In the genomic region with DNA sequence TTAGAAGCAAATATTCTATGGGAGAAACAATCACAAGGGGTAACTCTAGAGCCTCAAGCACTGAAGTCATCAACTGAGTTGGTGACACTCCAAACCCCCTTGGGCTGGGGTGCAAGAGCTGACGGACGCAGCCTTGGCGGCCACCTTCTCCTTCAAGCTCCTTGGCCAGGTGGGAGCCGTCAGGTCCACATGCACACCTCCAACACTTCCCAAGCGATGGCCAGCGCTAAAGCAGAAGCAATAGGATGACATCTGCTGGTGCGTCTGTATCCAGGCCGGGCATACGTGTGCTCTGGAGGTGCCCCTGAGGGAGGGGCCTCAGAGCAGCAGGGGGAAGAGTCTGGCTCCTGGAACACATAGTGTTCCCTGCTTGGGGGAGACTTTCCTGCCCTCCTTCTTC, we compare ENCODE assay signal across 30 cellular contexts. TPM values are rescaled to one million over a fixed set of nuclear protein-coding genes. Genes with fewer than 3 reads are reported as not detected.
DNase-seq lines count a peak whose midpoint lies in the region; ATAC-seq, FAIRE-seq and TF ChIP-seq lines count a peak whose summit lies in the region.
"Had no signal": no experiment of that assay in that cellular context is flagged by ENCODE, and none has a peak within 500 bp of the region (broad histone marks: within the 10 kb centered on the region; RNA-seq: fewer than 3 reads in every experiment).

No MANE protein-coding gene starts in this region.

- TF ChIP-seq CTCF in WTC11 (IDR thresholded peaks at IDR 0.05): no peak
- peak; percentile 48 for TF ChIP-seq CTCF in HepG2 (CRISPR knock-in tag; IDR thresholded peaks at IDR 0.05)

- no TSS peak for BruUV-seq in HepG2 (replicated peaks; lab: Mats Ljungman, UMichigan)

- H3K9me3 ChIP-seq in HepG2 (ENCODE audit: low read length): no peaks in the 10 kb centered on the region
- H3K9me3 ChIP-seq: adrenal gland, HAP-1, heart right ventricle, right atrium auricular region, SJCRH30, stomach, tibial nerve had no signal

- 62% methylated on average over 9 of the region's 9 CpGs for WGBS in HepG2 (ENCODE audit: low lambda C conversion rate)

- no peak overlapping the region; the same call in 1 of the 2 replicates for H3K4me2 ChIP-seq in HepG2 (ENCODE audit: low read depth, low read length)

- no peak for TF ChIP-seq POLR2A in HepG2 (IDR thresholded peaks at IDR 0.05; ENCODE audit: insufficient read depth in 1 of 2, low read depth in 2 of 2, low read length in 2 of 2)

- H3K27ac Mint-ChIP-seq in WTC11: no peak overlapping the region
- peak overlapping the region; percentile 63 for H3K27ac Mint-ChIP-seq in stimulated activated effector memory CD8-positive, alpha-beta T cell treated with anti-CD3 and anti-CD28 coated beads, Interleukin-12 subunit alpha, Interleukin-12 subunit beta, amount 100 ng/mL, for 72 hours
- H3K27ac Mint-ChIP-seq: activated T-helper 1 cell treated with anti-CD3 and anti-CD28 coated beads, Interleukin-12 subunit alpha, Interleukin-12 subunit beta, Interleukin-2, Interleukin-4 antibody, amounts not matched to agents 30 ng/mL and 10 ng/mL and 1 ng/mL, durations not matched to agents 14 hours and 24 hours and 36 hours; memory B cell; naive B cell had no signal

- H3K79me2 ChIP-seq in HepG2 (ENCODE audit: insufficient read depth, low read length): no peaks in the 10 kb centered on the region

- no peak overlapping the region for H2AFZ ChIP-seq in HepG2 (ENCODE audit: low read length)

- ATAC-seq in WTC11: peak; percentile 55
- ATAC-seq in HepG2: peak; percentile 45
- ATAC-seq in stimulated activated effector memory CD8-positive, alpha-beta T cell treated with anti-CD3 and anti-CD28 coated beads, Interleukin-12 subunit alpha, Interleukin-12 subunit beta, amount 100 ng/mL, for 72 hours: no peak
- no peak for ATAC-seq in GM21515 (IDR thresholded peaks at IDR 0.05; ENCODE audit: unreplicated experiment)
- no peak for ATAC-seq in HG03097 (IDR thresholded peaks at IDR 0.05; ENCODE audit: low FRiP score, unreplicated experiment)
- ATAC-seq: heart right ventricle had no signal

- H3K4me3 Mint-ChIP-seq in WTC11: no peak overlapping the region
- H3K4me3 Mint-ChIP-seq in stimulated activated effector memory CD8-positive, alpha-beta T cell treated with anti-CD3 and anti-CD28 coated beads, Interleukin-12 subunit alpha, Interleukin-12 subunit beta, amount 100 ng/mL, for 72 hours: no peak overlapping the region
- H3K4me3 Mint-ChIP-seq: activated T-helper 1 cell treated with anti-CD3 and anti-CD28 coated beads, Interleukin-12 subunit alpha, Interleukin-12 subunit beta, Interleukin-2, Interleukin-4 antibody, amounts not matched to agents 30 ng/mL and 10 ng/mL and 1 ng/mL, durations not matched to agents 14 hours and 24 hours and 36 hours; memory B cell; naive B cell had no signal

- TF ChIP-seq RAD21 in HepG2 (CRISPR knock-in tag; IDR thresholded peaks at IDR 0.05): 0 out of 2 replicates have a peak, but pooled peaks have one; percentile 8

- peaks cover 32% of the 10 kb centered on the region for H3K4me1 Mint-ChIP-seq in WTC11
- H3K4me1 Mint-ChIP-seq in stimulated activated effector memory CD8-positive, alpha-beta T cell treated with anti-CD3 and anti-CD28 coated beads, Interleukin-12 subunit alpha, Interleukin-12 subunit beta, amount 100 ng/mL, for 72 hours: peaks cover 7% of the 10 kb centered on the region
- H3K4me1 Mint-ChIP-seq: memory B cell had no signal

- H3K27me3 ChIP-seq in HepG2 (ENCODE audit: control insufficient read depth in 1 of 2, insufficient read depth in 2 of 2, low read length in 2 of 2): peaks cover 0 to 17% of the 10 kb centered on the region in 2 experiments; a peak in 3 of 5 replicates
- H3K27me3 ChIP-seq: adrenal gland, brain microvascular endothelial cell, heart right ventricle, right atrium auricular region, SJCRH30, stomach, tibial nerve had no signal

- H3K27ac ChIP-seq in HepG2 (ENCODE audit: extremely low read length, insufficient read depth, low read length): no peak overlapping the region
- H3K27ac ChIP-seq: adrenal gland, brain microvascular endothelial cell, heart right ventricle, right atrium auricular region, SJCRH30 had no signal

- H3K4me1 ChIP-seq in HepG2 (ENCODE audit: insufficient read depth, low read length): peaks cover 11% of the 10 kb centered on the region
- H3K4me1 ChIP-seq: adrenal gland, HAP-1, right atrium auricular region had no signal

- intact Hi-C loops in HepG2 (cut with micrococcal nuclease; ENCODE audit: unreplicated experiment): loop anchor here (1.0 kb wide), 1 partner anchor 32 kb away; no protein-coding TSS in a partner anchor

- H3K36me3 Mint-ChIP-seq in WTC11: no peaks in the 10 kb centered on the region
- H3K36me3 Mint-ChIP-seq in stimulated activated effector memory CD8-positive, alpha-beta T cell treated with anti-CD3 and anti-CD28 coated beads, Interleukin-12 subunit alpha, Interleukin-12 subunit beta, amount 100 ng/mL, for 72 hours: peaks cover 16% of the 10 kb centered on the region
- H3K36me3 Mint-ChIP-seq: memory B cell, naive B cell had no signal

- POLR2A ChIA-PET in WTC11 (lab: Charles Lee): no interaction called here
- POLR2A ChIA-PET in HepG2 (lab: Yijun Ruan, JAX): interaction anchor here (0.8 kb wide), 1 partner anchor 20 kb away, joined by 3 read pairs; no protein-coding TSS in a partner anchor

- no peaks in the 10 kb centered on the region for H3K36me3 ChIP-seq in HepG2 (replicated peaks in 1 of 2; ENCODE audit: control insufficient read depth in 1 of 2, insufficient read depth in 2 of 2, low read length in 2 of 2)
- H3K36me3 ChIP-seq: adrenal gland, brain microvascular endothelial cell, right atrium auricular region, SJCRH30 had no signal

- no peak overlapping the region for H3K9ac ChIP-seq in HepG2 (ENCODE audit: insufficient read depth, low read depth, low read length)

- H4K20me1 ChIP-seq in HepG2 (ENCODE audit: insufficient read depth, low read length): no peaks in the 10 kb centered on the region

- DNase-seq in activated T-cell treated with anti-CD3 and anti-CD28 coated beads, Interleukin-2, amount 50 U/mL, for 1 hour: peak; percentile 13
- DNase-seq in activated T-cell treated with anti-CD3 and anti-CD28 coated beads for 4 hours: no peak
- DNase-seq in WTC11 (ENCODE audit: low spot score): peak; percentile 16
- DNase-seq in HepG2 (ENCODE audit: low spot score): no peak
- no peak for DNase-seq in stimulated activated effector memory CD8-positive, alpha-beta T cell treated with anti-CD3 and anti-CD28 coated beads, Interleukin-12 subunit alpha, Interleukin-12 subunit beta, amount 100 ng/mL, for 72 hours (ENCODE audit: low spot score in 2 of 2)
- DNase-seq in GDM1 (lab: John Stamatoyannopoulos, UW): no peak
- DNase-seq: activated CD4-positive, CD25-positive, alpha-beta regulatory T cell treated with anti-CD3 and anti-CD28 coated beads, Interleukin-2, amount 50 U/mL, for 72 hours; adrenal gland; AML-193; DMS79 treated with DMSO at 0.1 percent for 48 hours; effector CD4-positive, alpha-beta T cell; heart right ventricle; naive B cell; NCI-H1048; NCI-H187; NCI-H526 treated with DMSO at 0.1 percent for 48 hours; SJCRH30; stomach; T-helper 1 cell had no signal

- FAIRE-seq in HepG2 (lab: Jason Lieb, UNC): no peak
- FAIRE-seq: RCC 7860 had no signal

- no peaks in the 10 kb centered on the region for H3K9me3 Mint-ChIP-seq in WTC11
- no peaks in the 10 kb centered on the region for H3K9me3 Mint-ChIP-seq in stimulated activated effector memory CD8-positive, alpha-beta T cell treated with anti-CD3 and anti-CD28 coated beads, Interleukin-12 subunit alpha, Interleukin-12 subunit beta, amount 100 ng/mL, for 72 hours
- H3K9me3 Mint-ChIP-seq: activated T-helper 1 cell treated with anti-CD3 and anti-CD28 coated beads, Interleukin-12 subunit alpha, Interleukin-12 subunit beta, Interleukin-2, Interleukin-4 antibody, amounts not matched to agents 30 ng/mL and 10 ng/mL and 1 ng/mL, durations not matched to agents 14 hours and 24 hours and 36 hours; memory B cell had no signal

- TF ChIP-seq EP300 in HepG2 (IDR thresholded peaks at IDR 0.05; ENCODE audit: low read depth in 2 of 2, low read length in 2 of 2) (no peak), HepG2 (CRISPR knock-in tag; IDR thresholded peaks at IDR 0.05; ENCODE audit: borderline replicate concordance) (no peak)

- in situ Hi-C loops in HepG2 (cut with HindIII; ENCODE audit: extremely low pct_ligation_motif_present, low pct_unique_long_range_greater_than_20kb): no loop called here

- CTCF ChIA-PET in WTC11 (lab: Charles Lee): interaction anchor here (0.7 to 4.6 kb wide), 24 partner anchors 9 to 153 kb away, joined by 3 to 68 read pairs (median 4); partner anchors contain the start of genes CDK3 and FOXJ1
- CTCF ChIA-PET in HepG2 (lab: Yijun Ruan, JAX; ENCODE audit: low intra/inter-chr PET ratio, low total read pairs): interaction anchor here (1.2 to 4.1 kb wide), 3 partner anchors 28 to 126 kb away, joined by 4 to 20 read pairs (median 11); no protein-coding TSS in a partner anchor

- H3K4me3 ChIP-seq in HepG2 (replicated peaks in 1 of 3; ENCODE audit: insufficient read depth in 1 of 3, low read depth in 2 of 3, low read length in 3 of 3): no peak overlapping the region
- H3K4me3 ChIP-seq: adrenal gland, HAP-1, heart right ventricle, right atrium auricular region, SJCRH30, stomach, tibial nerve had no signal

- no peaks in the 10 kb centered on the region for H3K27me3 Mint-ChIP-seq in WTC11 (ENCODE audit: low read depth)

RNA-seq across cellular contexts. Expression of gene FOXJ1, which starts 12.2 kb away (rescaled TPM):
- total RNA-seq in WTC11 (2021) (6.2 to 11.8 TPM (median 6.8 TPM) in 3 replicates), HepG2 (2016; rRNA removed; fragmentation: Illumina TruSeq; extraction: Trizol) (1.4 and 1.6 TPM in 2 replicates)
- 0.09 and 0.30 TPM in 2 replicates for total RNA-seq in HepG2 (2016; cell fraction: cytosol; rRNA removed; fragmentation: Illumina TruSeq; extraction: Trizol; ENCODE audit: low read depth)
- 1.4 and 1.9 TPM in 2 replicates for total RNA-seq in HepG2 (2016; cell fraction: insoluble cytoplasmic fraction; rRNA removed; fragmentation: Illumina TruSeq; extraction: Trizol)
- total RNA-seq in HepG2 (2016; cell fraction: membrane; rRNA removed; fragmentation: Illumina TruSeq; extraction: Trizol): 0.77 and 0.93 TPM in 2 replicates
- 0.94 and 1.3 TPM in 2 replicates for total RNA-seq in HepG2 (2016; cell fraction: nucleus; rRNA removed; fragmentation: Illumina TruSeq; extraction: Trizol)
- polyA plus RNA-seq in HepG2 (2011; rRNA removed): 0.98 and 1.2 TPM in 2 replicates
- polyA plus RNA-seq in HepG2 (2011; cell fraction: cytosol; rRNA removed): 0.82 and 1.5 TPM in 2 replicates
- 2.8 and 3.7 TPM in 2 replicates for polyA plus RNA-seq in HepG2 (2011; cell fraction: nucleus; rRNA removed)
- 0.66 and 0.96 TPM in 2 replicates for polyA plus RNA-seq in HepG2 (2012)
- 0.31 and 0.45 TPM in 2 replicates for polyA plus RNA-seq in HepG2 (2016; cell fraction: cytosol; fragmentation: Illumina TruSeq; extraction: Trizol; ENCODE audit: low read depth)
- 1.3 and 1.4 TPM in 2 replicates for polyA plus RNA-seq in HepG2 (2016; cell fraction: insoluble cytoplasmic fraction; fragmentation: Illumina TruSeq; extraction: Trizol; ENCODE audit: low read depth)
- polyA plus RNA-seq in HepG2 (2016; cell fraction: membrane; fragmentation: Illumina TruSeq; extraction: Trizol; ENCODE audit: low read depth): 0.61 and 0.62 TPM in 2 replicates
- polyA plus RNA-seq in HepG2 (2016; cell fraction: nucleus; fragmentation: Illumina TruSeq; extraction: Trizol; ENCODE audit: insufficient read depth, low read depth): 2.0 and 2.1 TPM in 2 replicates
- polyA minus RNA-seq in HepG2 (2011; rRNA and poly(A)+ RNA removed; ENCODE audit: low replicate concordance): 0.05 and 1.5 TPM in 2 replicates
- polyA minus RNA-seq in HepG2 (2011; cell fraction: cytosol; rRNA and poly(A)+ RNA removed): 0.35 and 0.40 TPM in 2 replicates
- polyA minus RNA-seq in HepG2 (2011; cell fraction: nucleus; rRNA and poly(A)+ RNA removed): 0.37 and 0.52 TPM in 2 replicates
- total RNA-seq: A172; activated T-helper 1 cell treated with anti-CD3 and anti-CD28 coated beads, Interleukin-12 subunit alpha, Interleukin-12 subunit beta, Interleukin-2, Interleukin-4 antibody, amounts not matched to agents 30 ng/mL and 10 ng/mL and 1 ng/mL, durations not matched to agents 14 hours and 24 hours and 36 hours; fibroblast of villous mesenchyme; heart right ventricle; right atrium auricular region; tibial nerve had no signal

RNA-seq across cellular contexts. Expression of gene EXOC7, which starts 49.6 kb away (rescaled TPM):
- total RNA-seq in WTC11 (2021) (90.0 to 126 TPM (median 96.2 TPM) in 3 replicates), HepG2 (2016; rRNA removed; fragmentation: Illumina TruSeq; extraction: Trizol) (116 and 118 TPM in 2 replicates)
- total RNA-seq in HepG2 (2016; cell fraction: cytosol; rRNA removed; fragmentation: Illumina TruSeq; extraction: Trizol; ENCODE audit: low read depth): 32.5 and 33.1 TPM in 2 replicates
- total RNA-seq in HepG2 (2016; cell fraction: insoluble cytoplasmic fraction; rRNA removed; fragmentation: Illumina TruSeq; extraction: Trizol): 112 and 113 TPM in 2 replicates
- 41.7 and 48.8 TPM in 2 replicates for total RNA-seq in HepG2 (2016; cell fraction: membrane; rRNA removed; fragmentation: Illumina TruSeq; extraction: Trizol)
- total RNA-seq in HepG2 (2016; cell fraction: nucleus; rRNA removed; fragmentation: Illumina TruSeq; extraction: Trizol): 80.6 and 103 TPM in 2 replicates
- 86.9 and 118 TPM in 2 replicates for polyA plus RNA-seq in HepG2 (2011; rRNA removed)
- 65.5 and 68.0 TPM in 2 replicates for polyA plus RNA-seq in HepG2 (2011; cell fraction: cytosol; rRNA removed)
- polyA plus RNA-seq in HepG2 (2011; cell fraction: nucleus; rRNA removed): 259 and 277 TPM in 2 replicates
- polyA plus RNA-seq in HepG2 (2012): 100 and 124 TPM in 2 replicates
- polyA plus RNA-seq in HepG2 (2016; cell fraction: cytosol; fragmentation: Illumina TruSeq; extraction: Trizol; ENCODE audit: low read depth): 7.1 and 8.4 TPM in 2 replicates
- polyA plus RNA-seq in HepG2 (2016; cell fraction: insoluble cytoplasmic fraction; fragmentation: Illumina TruSeq; extraction: Trizol; ENCODE audit: low read depth): 78.0 and 79.6 TPM in 2 replicates
- polyA plus RNA-seq in HepG2 (2016; cell fraction: membrane; fragmentation: Illumina TruSeq; extraction: Trizol; ENCODE audit: low read depth): 18.4 and 21.9 TPM in 2 replicates
- polyA plus RNA-seq in HepG2 (2016; cell fraction: nucleus; fragmentation: Illumina TruSeq; extraction: Trizol; ENCODE audit: insufficient read depth, low read depth): 147 and 170 TPM in 2 replicates
- polyA minus RNA-seq in HepG2 (2011; rRNA and poly(A)+ RNA removed; ENCODE audit: low replicate concordance): 144 and 202 TPM in 2 replicates
- 69.7 and 91.8 TPM in 2 replicates for polyA minus RNA-seq in HepG2 (2011; cell fraction: cytosol; rRNA and poly(A)+ RNA removed)
- polyA minus RNA-seq in HepG2 (2011; cell fraction: nucleus; rRNA and poly(A)+ RNA removed): 113 and 132 TPM in 2 replicates

Comparison
In these comparisons a context has a peak if more than half of its experiments do, and no peak if none do; other contexts are left out.
1. DNase-seq: peak in activated T-cell treated with anti-CD3 and anti-CD28 coated beads, Interleukin-2, amount 50 U/mL, for 1 hour (single experiment) and WTC11 (single experiment); none in activated T-cell treated with anti-CD3 and anti-CD28 coated beads for 4 hours (single experiment), HepG2 (single experiment), stimulated activated effector memory CD8-positive, alpha-beta T cell treated with anti-CD3 and anti-CD28 coated beads, Interleukin-12 subunit alpha, Interleukin-12 subunit beta, amount 100 ng/mL, for 72 hours (0 of 2) and GDM1 (single experiment).
2. ATAC-seq: peak in WTC11 (single experiment) and HepG2 (single experiment); none in stimulated activated effector memory CD8-positive, alpha-beta T cell treated with anti-CD3 and anti-CD28 coated beads, Interleukin-12 subunit alpha, Interleukin-12 subunit beta, amount 100 ng/mL, for 72 hours (single experiment), GM21515 (single experiment) and HG03097 (single experiment).